Comparison of ENCODE assay signal across 32 cellular contexts in the genomic region with DNA sequence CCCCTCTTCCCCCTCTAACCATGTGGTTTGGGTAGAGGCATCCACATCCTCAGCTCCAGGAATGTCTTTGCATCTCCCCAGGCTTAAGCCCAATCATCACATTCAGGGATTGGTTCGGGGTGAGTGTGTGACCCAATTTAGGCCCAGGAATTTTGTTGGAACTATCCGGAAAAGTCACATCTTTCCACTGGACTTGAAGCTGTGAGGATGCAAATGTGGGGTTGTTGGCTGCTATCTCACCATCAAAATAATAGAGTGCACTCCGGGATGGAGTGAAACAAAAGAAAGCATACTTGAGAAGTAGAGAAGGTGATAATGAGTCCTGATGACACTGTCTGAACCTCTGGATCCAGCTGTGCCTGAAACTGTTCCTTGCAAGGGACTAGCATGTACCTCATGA. TPM values are rescaled to one million over a fixed set of nuclear protein-coding genes. Genes with fewer than 3 reads are reported as not detected.
"Had no signal": no experiment of that assay in that cellular context is flagged by ENCODE, and none has a peak within 500 bp of the region (broad histone marks: within the 10 kb centered on the region; RNA-seq: fewer than 3 reads in every experiment).

No MANE protein-coding gene starts in this region.

- H3K4me1 Mint-ChIP-seq: activated CD4-positive, alpha-beta memory T cell treated with anti-CD3 and anti-CD28 coated beads, Interleukin-2, amount 10 ng/mL, durations not matched to agents 7 days and 5 days; activated CD4-positive, alpha-beta T cell treated with anti-CD3 and anti-CD28 coated beads for 36 hours; activated CD4-positive, alpha-beta T cell treated with anti-CD3 and anti-CD28 coated beads, Interleukin-2, amount 10 ng/mL, durations not matched to agents 24 days and 14 days; activated naive CD4-positive, alpha-beta T cell treated with anti-CD3 and anti-CD28 coated beads, Interleukin-2, amount 10 ng/mL, durations not matched to agents 7 days and 5 days; activated naive CD8-positive, alpha-beta T cell treated with anti-CD3 and anti-CD28 coated beads, Interleukin-2, amount 10 ng/mL, durations not matched to agents 7 days and 5 days had no signal

- H3K4me1 ChIP-seq: ascending aorta, breast epithelium, colonic mucosa had no signal

- H3K9me3 Mint-ChIP-seq: activated CD4-positive, alpha-beta memory T cell treated with anti-CD3 and anti-CD28 coated beads, Interleukin-2, amount 10 ng/mL, durations not matched to agents 7 days and 5 days; activated CD4-positive, alpha-beta T cell treated with anti-CD3 and anti-CD28 coated beads, Interleukin-2, amount 10 ng/mL, durations not matched to agents 24 days and 14 days; activated naive CD4-positive, alpha-beta T cell treated with anti-CD3 and anti-CD28 coated beads, Interleukin-2, amount 10 ng/mL, durations not matched to agents 7 days and 5 days; activated naive CD4-positive, alpha-beta T cell treated with anti-CD3 and anti-CD28 coated beads, Interleukin-2, amount 50 U/mL, for 72 hours; activated naive CD8-positive, alpha-beta T cell treated with anti-CD3 and anti-CD28 coated beads, Interleukin-2, amount 10 ng/mL, durations not matched to agents 7 days and 5 days; activated T-cell treated with anti-CD3 and anti-CD28 coated beads, Interleukin-2, amount 50 U/mL, for 24 hours; activated T-cell treated with anti-CD3 and anti-CD28 coated beads, Interleukin-2, amount 50 U/mL, for 72 hours; T-helper 2 cell treated with Interferon-gamma antibody and Interleukin-4, amounts not matched to agents 5 μg/mL and 100 μg/mL, for 36 hours had no signal

- H3K27ac ChIP-seq: ascending aorta, breast epithelium, cardiac muscle cell, colonic mucosa, WERI-Rb-1 had no signal

- H3K36me3 ChIP-seq: ascending aorta, breast epithelium, cardiac muscle cell, colonic mucosa, WERI-Rb-1 had no signal

- DNase-seq: activated CD4-positive, alpha-beta memory T cell treated with anti-CD3 and anti-CD28 coated beads, Interleukin-2, amount 10 ng/mL, durations not matched to agents 7 days and 5 days; activated CD4-positive, alpha-beta T cell treated with anti-CD3 and anti-CD28 coated beads for 36 hours; activated CD4-positive, alpha-beta T cell treated with anti-CD3 and anti-CD28 coated beads, Interleukin-2, amount 10 ng/mL, durations not matched to agents 24 days and 14 days; activated CD4-positive, CD25-positive, alpha-beta regulatory T cell; activated CD4-positive, CD25-positive, alpha-beta regulatory T cell treated with anti-CD3 and anti-CD28 coated beads, Interleukin-2, amount 50 U/mL, for 72 hours; activated CD8-positive, alpha-beta memory T cell treated with anti-CD3 and anti-CD28 coated beads, Interleukin-2, amount 50 U/mL, for 48 hours; activated gamma-delta T cell; activated naive CD4-positive, alpha-beta T cell; activated naive CD4-positive, alpha-beta T cell treated with anti-CD3 and anti-CD28 coated beads, Interleukin-2, amount 10 ng/mL, durations not matched to agents 7 days and 5 days; activated naive CD8-positive, alpha-beta T cell treated with anti-CD3 and anti-CD28 coated beads, Interleukin-2, amount 10 ng/mL, durations not matched to agents 7 days and 5 days; activated T-cell treated with anti-CD3 and anti-CD28 coated beads for 4 hours; activated T-cell treated with anti-CD3 and anti-CD28 coated beads, Interleukin-2, amount 50 U/mL, for 24 hours; activated T-cell treated with anti-CD3 and anti-CD28 coated beads, Interleukin-2, amount 50 U/mL, for 72 hours; central memory CD4-positive, alpha-beta T cell; cerebellar nuclear complex; colonic mucosa; effector CD8-positive, alpha-beta T cell; head of caudate nucleus; T-helper 1 cell; T-helper 17 cell; T1000; WERI-Rb-1 had no signal

- H3K27me3 ChIP-seq: ascending aorta, breast epithelium, cardiac muscle cell, colonic mucosa had no signal

- FAIRE-seq: frontal cortex had no signal

- H3K4me3 Mint-ChIP-seq: activated CD4-positive, alpha-beta memory T cell treated with anti-CD3 and anti-CD28 coated beads, Interleukin-2, amount 10 ng/mL, durations not matched to agents 7 days and 5 days; activated CD4-positive, alpha-beta T cell treated with anti-CD3 and anti-CD28 coated beads for 36 hours; activated CD4-positive, alpha-beta T cell treated with anti-CD3 and anti-CD28 coated beads, Interleukin-2, amount 10 ng/mL, durations not matched to agents 24 days and 14 days; activated naive CD4-positive, alpha-beta T cell treated with anti-CD3 and anti-CD28 coated beads, Interleukin-2, amount 10 ng/mL, durations not matched to agents 7 days and 5 days; activated naive CD8-positive, alpha-beta T cell treated with anti-CD3 and anti-CD28 coated beads, Interleukin-2, amount 10 ng/mL, durations not matched to agents 7 days and 5 days; activated T-cell treated with anti-CD3 and anti-CD28 coated beads, Interleukin-2, amount 50 U/mL, for 24 hours; activated T-cell treated with anti-CD3 and anti-CD28 coated beads, Interleukin-2, amount 50 U/mL, for 72 hours; brain; T-helper 17 cell; T-helper 2 cell treated with Interferon-gamma antibody and Interleukin-4, amounts not matched to agents 5 μg/mL and 100 μg/mL, for 36 hours had no signal

- H3K9me3 ChIP-seq: ascending aorta, breast epithelium, colonic mucosa had no signal

- H3K36me3 Mint-ChIP-seq: activated naive CD4-positive, alpha-beta T cell treated with anti-CD3 and anti-CD28 coated beads, Interleukin-2, amount 10 ng/mL, durations not matched to agents 7 days and 5 days; activated naive CD4-positive, alpha-beta T cell treated with anti-CD3 and anti-CD28 coated beads, Interleukin-2, amount 50 U/mL, for 72 hours; activated naive CD8-positive, alpha-beta T cell treated with anti-CD3 and anti-CD28 coated beads, Interleukin-2, amount 10 ng/mL, durations not matched to agents 7 days and 5 days; brain had no signal

- ATAC-seq: activated CD4-positive, alpha-beta T cell treated with anti-CD3 and anti-CD28 coated beads for 36 hours; activated naive CD4-positive, alpha-beta T cell treated with anti-CD3 and anti-CD28 coated beads, Interleukin-2, amount 50 U/mL, for 72 hours; activated T-cell treated with anti-CD3 and anti-CD28 coated beads, Interleukin-2, amount 50 U/mL, for 72 hours; esophagus mucosa; T-helper 17 cell had no signal

- H3K4me3 ChIP-seq: ascending aorta, breast epithelium, cardiac muscle cell, colonic mucosa had no signal

- H3K27ac Mint-ChIP-seq: activated CD4-positive, alpha-beta memory T cell treated with anti-CD3 and anti-CD28 coated beads, Interleukin-2, amount 10 ng/mL, durations not matched to agents 7 days and 5 days; activated CD4-positive, alpha-beta T cell treated with anti-CD3 and anti-CD28 coated beads for 36 hours; activated CD4-positive, alpha-beta T cell treated with anti-CD3 and anti-CD28 coated beads, Interleukin-2, amount 10 ng/mL, durations not matched to agents 24 days and 14 days; activated naive CD4-positive, alpha-beta T cell treated with anti-CD3 and anti-CD28 coated beads, Interleukin-2, amount 10 ng/mL, durations not matched to agents 7 days and 5 days; activated naive CD8-positive, alpha-beta T cell treated with anti-CD3 and anti-CD28 coated beads, Interleukin-2, amount 10 ng/mL, durations not matched to agents 7 days and 5 days; activated T-cell treated with anti-CD3 and anti-CD28 coated beads, Interleukin-2, amount 50 U/mL, for 24 hours; activated T-cell treated with anti-CD3 and anti-CD28 coated beads, Interleukin-2, amount 50 U/mL, for 72 hours; T-helper 17 cell; T-helper 2 cell treated with Interferon-gamma antibody and Interleukin-4, amounts not matched to agents 5 μg/mL and 100 μg/mL, for 36 hours had no signal

- H3K27me3 Mint-ChIP-seq: activated CD4-positive, alpha-beta T cell treated with anti-CD3 and anti-CD28 coated beads for 36 hours; activated CD4-positive, alpha-beta T cell treated with anti-CD3 and anti-CD28 coated beads, Interleukin-2, amount 10 ng/mL, durations not matched to agents 24 days and 14 days; activated naive CD4-positive, alpha-beta T cell treated with anti-CD3 and anti-CD28 coated beads, Interleukin-2, amount 10 ng/mL, durations not matched to agents 7 days and 5 days; activated naive CD8-positive, alpha-beta T cell treated with anti-CD3 and anti-CD28 coated beads, Interleukin-2, amount 10 ng/mL, durations not matched to agents 7 days and 5 days; activated T-cell treated with anti-CD3 and anti-CD28 coated beads, Interleukin-2, amount 50 U/mL, for 24 hours had no signal

RNA-seq across cellular contexts. Expression of gene OLFML1, which starts 33.8 kb away (rescaled TPM):
- total RNA-seq: activated CD4-positive, alpha-beta memory T cell treated with anti-CD3 and anti-CD28 coated beads, Interleukin-2, amount 10 ng/mL, durations not matched to agents 7 days and 5 days; activated CD4-positive, alpha-beta T cell treated with anti-CD3 and anti-CD28 coated beads for 36 hours; activated CD4-positive, alpha-beta T cell treated with anti-CD3 and anti-CD28 coated beads, Interleukin-2, amount 10 ng/mL, durations not matched to agents 24 days and 14 days; activated naive CD4-positive, alpha-beta T cell treated with anti-CD3 and anti-CD28 coated beads, Interleukin-2, amount 50 U/mL, for 72 hours; activated naive CD8-positive, alpha-beta T cell treated with anti-CD3 and anti-CD28 coated beads, Interleukin-2, amount 10 ng/mL, durations not matched to agents 7 days and 5 days; activated T-cell treated with anti-CD3 and anti-CD28 coated beads, Interleukin-2, amount 50 U/mL, for 72 hours; dermis microvascular lymphatic vessel endothelial cell; epithelial cell of proximal tubule; T-helper 17 cell had no signal
